8 cellular contexts compared by ENCODE assay signal in the genomic region with DNA sequence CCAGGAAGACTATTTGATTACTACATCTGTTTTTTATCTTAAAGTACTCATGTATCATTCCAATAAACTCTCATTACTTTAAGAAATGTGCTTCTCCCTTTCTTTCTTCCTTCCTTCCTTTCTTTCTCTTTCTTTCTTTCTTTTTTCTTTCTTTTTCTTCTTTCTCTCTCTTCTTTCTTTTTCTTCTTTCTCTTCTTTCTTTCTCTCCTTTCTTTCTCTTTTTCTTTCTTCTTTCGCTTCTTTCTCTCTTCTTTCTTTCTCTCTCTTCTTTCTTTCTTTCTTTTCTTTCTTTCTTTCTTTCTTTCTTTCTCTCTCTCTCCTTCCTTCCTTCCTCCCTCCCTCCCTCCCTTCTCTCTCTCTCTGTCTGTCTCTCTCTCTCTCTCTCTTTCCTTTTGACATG.
"Had no signal": no experiment of that assay in that cellular context is flagged by ENCODE, and none has a peak within 500 bp of the region (broad histone marks: within the 10 kb centered on the region; RNA-seq: fewer than 3 reads in every experiment).

No MANE protein-coding gene starts in this region.

- H3K4me3 ChIP-seq: GM23248, HAP-1 had no signal

- ATAC-seq: HCT116 had no signal

- H3K4me1 ChIP-seq: HAP-1 had no signal

- H3K9ac ChIP-seq: GM23248, KMS-11 had no signal

- H3K4me2 ChIP-seq: KMS-11 had no signal

- H3K27ac ChIP-seq: GM23248, KMS-11 had no signal

- DNase-seq: GM23248, GOT3, H7, IMR-90, KBM-7 had no signal

- H2AFZ ChIP-seq: GM23248 had no signal
